Comparison of ENCODE assay signal across 16 cellular contexts in genomic region chr16:9103546-9103945, GRCh38. TPM values are rescaled to one million over a fixed set of nuclear protein-coding genes. Genes with fewer than 3 reads are reported as not detected.
DNase-seq lines count a peak whose midpoint lies in the region; ATAC-seq and TF ChIP-seq lines count a peak whose summit lies in the region.
"Had no signal": no experiment of that assay in that cellular context is flagged by ENCODE, and none has a peak within 500 bp of the region (broad histone marks: within the 10 kb centered on the region; RNA-seq: fewer than 3 reads in every experiment).

No MANE protein-coding gene starts in this region.

- no peaks in the 10 kb centered on the region for H3K27me3 Mint-ChIP-seq in T-helper 2 cell treated with Interferon-gamma antibody and Interleukin-4, amounts not matched to agents 5 μg/mL and 100 μg/mL, for 36 hours (ENCODE audit: low read depth)
- no peaks in the 10 kb centered on the region for H3K27me3 Mint-ChIP-seq in H9 (ENCODE audit: low read depth)
- no peaks in the 10 kb centered on the region for H3K27me3 Mint-ChIP-seq in activated naive CD8-positive, alpha-beta T cell treated with anti-CD3 and anti-CD28 coated beads, Interleukin-2, amount 50 U/mL, for 24 hours
- no peaks in the 10 kb centered on the region for H3K27me3 Mint-ChIP-seq in natural killer cell (ENCODE audit: low read depth in 2 of 2)

- H3K4me1 Mint-ChIP-seq in T-helper 2 cell treated with Interferon-gamma antibody and Interleukin-4, amounts not matched to agents 5 μg/mL and 100 μg/mL, for 36 hours (ENCODE audit: low read depth) = peaks cover 67% of the 10 kb centered on the region
- H3K4me1 Mint-ChIP-seq in H9 (peaks cover 46 to 61% of the 10 kb centered on the region in 2 experiments), natural killer cell (peaks cover 95 to 97% of the 10 kb centered on the region in 2 donors)
- H3K4me1 Mint-ChIP-seq in activated naive CD8-positive, alpha-beta T cell treated with anti-CD3 and anti-CD28 coated beads, Interleukin-2, amount 50 U/mL, for 24 hours = peaks cover 94% of the 10 kb centered on the region

- no peak overlapping the region for H3K14ac ChIP-seq in H9 (ENCODE audit: insufficient read depth, low read length)

- H3K56ac ChIP-seq in H9 (ENCODE audit: insufficient read length, low read depth, low read length) = no peak overlapping the region

- H3K79me1 ChIP-seq in H9 (ENCODE audit: insufficient read depth, low read depth, low read length, poor library complexity, severe bottlenecking) = peaks cover 8% of the 10 kb centered on the region

- intact Hi-C loops in natural killer cell (cut with micrococcal nuclease) = no loop called here

- no peak overlapping the region for H3T11ph ChIP-seq in H9 (ENCODE audit: low read length)

- no peak overlapping the region for H2BK12ac ChIP-seq in H9 (ENCODE audit: insufficient read length, low read depth, low read length)

- H3K9ac ChIP-seq in H9 (ENCODE audit: extremely low read depth, insufficient read length, low read length) = no peak overlapping the region
- H3K9ac ChIP-seq: parathyroid adenoma had no signal

- no peak overlapping the region for H2AK5ac ChIP-seq in H9 (ENCODE audit: insufficient read length, low read length)

- no peak overlapping the region for H2BK15ac ChIP-seq in H9 (ENCODE audit: low read depth, low read length)

- H3K9me3 Mint-ChIP-seq in T-helper 2 cell treated with Interferon-gamma antibody and Interleukin-4, amounts not matched to agents 5 μg/mL and 100 μg/mL, for 36 hours = no peaks in the 10 kb centered on the region
- H3K9me3 Mint-ChIP-seq in H9 = no peaks in the 10 kb centered on the region
- no peaks in the 10 kb centered on the region for H3K9me3 Mint-ChIP-seq in activated naive CD8-positive, alpha-beta T cell treated with anti-CD3 and anti-CD28 coated beads, Interleukin-2, amount 50 U/mL, for 24 hours
- no peaks in the 10 kb centered on the region for H3K9me3 Mint-ChIP-seq in natural killer cell

- no peaks in the 10 kb centered on the region for H3K9me3 ChIP-seq in H9 (ENCODE audit: control insufficient read depth, low read depth, low read length)
- H3K9me3 ChIP-seq: ascending aorta, colonic mucosa had no signal

- TF ChIP-seq CTCF in H9 (conservative IDR thresholded peaks at IDR 0.05) (no peak), natural killer cell (IDR thresholded peaks at IDR 0.05) (no peak)

- peaks cover 83% of the 10 kb centered on the region for H3K36me3 Mint-ChIP-seq in T-helper 2 cell treated with Interferon-gamma antibody and Interleukin-4, amounts not matched to agents 5 μg/mL and 100 μg/mL, for 36 hours (ENCODE audit: low read depth)
- peaks cover 57 to 84% (median 83%) of the 10 kb centered on the region in 3 experiments; a peak in 6 of 7 replicates for H3K36me3 Mint-ChIP-seq in H9 (ENCODE audit: insufficient read depth in 1 of 3, low read depth in 3 of 3)
- H3K36me3 Mint-ChIP-seq in activated naive CD8-positive, alpha-beta T cell treated with anti-CD3 and anti-CD28 coated beads, Interleukin-2, amount 50 U/mL, for 24 hours (ENCODE audit: low read depth) = peaks cover 86% of the 10 kb centered on the region
- peaks cover 28% of the 10 kb centered on the region for H3K36me3 Mint-ChIP-seq in natural killer cell

- H3K4me3 Mint-ChIP-seq in T-helper 2 cell treated with Interferon-gamma antibody and Interleukin-4, amounts not matched to agents 5 μg/mL and 100 μg/mL, for 36 hours = peak overlapping the region; percentile 60
- H3K4me3 Mint-ChIP-seq in H9 (no peak overlapping the region), natural killer cell (peak overlapping the region; percentile 75)
- H3K4me3 Mint-ChIP-seq in activated naive CD8-positive, alpha-beta T cell treated with anti-CD3 and anti-CD28 coated beads, Interleukin-2, amount 50 U/mL, for 24 hours = peak overlapping the region; percentile 67

- H4K8ac ChIP-seq in H9 (replicated peaks; ENCODE audit: insufficient read length, low read depth, low read length) = no peak overlapping the region

- no peak overlapping the region for H3K4me2 ChIP-seq in H9 (ENCODE audit: insufficient read depth, insufficient read length, low read length)

- peak overlapping the region; percentile 60 for H3K27ac Mint-ChIP-seq in T-helper 2 cell treated with Interferon-gamma antibody and Interleukin-4, amounts not matched to agents 5 μg/mL and 100 μg/mL, for 36 hours
- H3K27ac Mint-ChIP-seq in H9 (peak overlapping the region in 2 of 3 experiments; percentile 66 to 74; a peak in 2 of 7 replicates), natural killer cell (peak overlapping the region; percentile 77 to 86)
- H3K27ac Mint-ChIP-seq in activated naive CD8-positive, alpha-beta T cell treated with anti-CD3 and anti-CD28 coated beads, Interleukin-2, amount 50 U/mL, for 24 hours = peak overlapping the region; percentile 90

- peaks cover 3% of the 10 kb centered on the region; the same call in 1 of the 2 replicates for H3K4me1 ChIP-seq in H9 (ENCODE audit: insufficient read depth, low read length)

- no peak overlapping the region for H2BK120ac ChIP-seq in H9 (ENCODE audit: low read depth, low read length, poor library complexity, severe bottlenecking)

- no peak overlapping the region for H3K4ac ChIP-seq in H9 (ENCODE audit: low read depth, low read length)

- H2BK20ac ChIP-seq in H9 (ENCODE audit: low read depth, low read length, poor library complexity, severe bottlenecking) = no peak overlapping the region

- no peaks in the 10 kb centered on the region for H3K23me2 ChIP-seq in H9 (ENCODE audit: insufficient read length, low read depth, low read length, poor library complexity, severe bottlenecking)

- ATAC-seq in activated naive CD8-positive, alpha-beta T cell treated with anti-CD3 and anti-CD28 coated beads, Interleukin-2, amount 50 U/mL, for 24 hours = no peak
- no peak for ATAC-seq in natural killer cell

- no peaks in the 10 kb centered on the region for H4K20me1 ChIP-seq in H9 (ENCODE audit: control insufficient read depth, insufficient read depth, insufficient read length)

- H2AFZ ChIP-seq in H9 (ENCODE audit: low read length) = no peak overlapping the region
- H2AFZ ChIP-seq: parathyroid adenoma had no signal

- no peak overlapping the region for H4K5ac ChIP-seq in H9 (ENCODE audit: insufficient read length, low read depth, low read length)

- H3K79me2 ChIP-seq in H9 (ENCODE audit: insufficient read depth, low read length) = peaks cover 56% of the 10 kb centered on the region; the same call in 1 of the 2 replicates

- no CpG with 5 or more reads among the region's 3 CpGs for WGBS in H9 (ENCODE audit: extremely low coverage, insufficient read length, low lambda C conversion rate)

- DNase-seq in T-helper 2 cell treated with Interferon-gamma antibody and Interleukin-4, amounts not matched to agents 5 μg/mL and 100 μg/mL, for 36 hours (ENCODE audit: low spot score) = no peak
- DNase-seq in T-helper 2 cell (no peak), H9 (no peak), natural killer cell (no peak), NCI-H345 (lab: John Stamatoyannopoulos, UW) (no peak), NCI-H128 (lab: John Stamatoyannopoulos, UW; ENCODE audit: unreplicated experiment) (no peak), DMS114 treated with DMSO at 0.1 percent for 48 hours (lab: John Stamatoyannopoulos, UW; ENCODE audit: unreplicated experiment) (no peak)
- no peak for DNase-seq in activated naive CD8-positive, alpha-beta T cell treated with anti-CD3 and anti-CD28 coated beads, Interleukin-2, amount 50 U/mL, for 24 hours
- DNase-seq: 8988T, colonic mucosa, midbrain, NCI-H1694 treated with DMSO at 0.1 percent for 48 hours, NCI-H510A had no signal

- no peaks in the 10 kb centered on the region for H3K27me3 ChIP-seq in H9 (ENCODE audit: insufficient read depth, low read length)
- H3K27me3 ChIP-seq: ascending aorta, colonic mucosa had no signal

- no peak overlapping the region for H3K18ac ChIP-seq in H9 (ENCODE audit: insufficient read length, low read depth, low read length)

- no peak overlapping the region for H2BK5ac ChIP-seq in H9 (ENCODE audit: insufficient read length, low read length)

- no peak overlapping the region for H3K27ac ChIP-seq in H9 (ENCODE audit: insufficient read length, low read depth, low read length)
- H3K27ac ChIP-seq: ascending aorta, colonic mucosa, parathyroid adenoma, skin epidermis had no signal

- H3K23ac ChIP-seq in H9 (ENCODE audit: insufficient read length, low read depth, low read length) = no peak overlapping the region

- H4K91ac ChIP-seq in H9 (ENCODE audit: insufficient read length, low read depth, low read length) = no peak overlapping the region

RNA-seq across cellular contexts. Expression of gene HAPSTR1, which starts 12.1 kb away (rescaled TPM):
- total RNA-seq in H9 (2021) (80.1 and 85.2 TPM in 2 replicates), natural killer cell (100 to 1,000 TPM; 135 to 145 (median 138) TPM)

Comparison
In these comparisons a context has a peak if more than half of its experiments do, and no peak if none do; other contexts are left out.
1. H3K4me3 Mint-ChIP-seq: peak in T-helper 2 cell treated with Interferon-gamma antibody and Interleukin-4, amounts not matched to agents 5 μg/mL and 100 μg/mL, for 36 hours (single experiment), activated naive CD8-positive, alpha-beta T cell treated with anti-CD3 and anti-CD28 coated beads, Interleukin-2, amount 50 U/mL, for 24 hours (single experiment) and natural killer cell (single experiment); none in H9 (0 of 2).
2. Peak in every context shown above with its lines, with median percentiles within 50 percentile points of each other: H3K27ac Mint-ChIP-seq.